Comparison of ENCODE assay signal across 28 cellular contexts in the genomic region with DNA sequence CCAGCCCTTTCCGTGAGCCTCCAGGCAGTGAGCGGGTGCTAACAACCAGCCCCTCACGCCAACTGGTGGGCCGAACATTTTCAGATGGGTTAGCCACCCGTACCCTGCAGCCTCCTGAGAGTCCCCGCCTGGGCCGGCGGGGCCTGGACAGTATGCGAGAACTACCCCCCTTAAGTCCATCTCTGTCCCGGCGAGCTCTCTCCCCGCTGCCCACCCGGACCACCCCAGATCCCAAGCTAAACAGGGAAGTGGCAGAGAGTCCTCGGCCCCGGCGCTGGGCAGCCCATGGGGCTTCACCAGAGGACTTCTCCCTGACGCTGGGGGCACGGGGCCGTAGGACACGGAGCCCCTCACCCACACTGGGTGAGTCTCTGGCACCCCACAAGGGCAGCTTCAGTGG. TPM values are rescaled to one million over a fixed set of nuclear protein-coding genes. Genes with fewer than 3 reads are reported as not detected.
"Had no signal": no experiment of that assay in that cellular context is flagged by ENCODE, and none has a peak within 500 bp of the region (broad histone marks: within the 10 kb centered on the region; RNA-seq: fewer than 3 reads in every experiment).

No MANE protein-coding gene starts in this region.

- H3K9ac ChIP-seq: parathyroid adenoma had no signal

- ATAC-seq: activated T-cell treated with anti-CD3 and anti-CD28 coated beads, Interleukin-2, amount 50 U/mL, for 4 hours; WTC11 had no signal

- DNase-seq: activated CD4-positive, alpha-beta T cell treated with anti-CD3 and anti-CD28 coated beads, Interleukin-2, amount 50 U/mL, for 4 hours; activated CD8-positive, alpha-beta memory T cell treated with anti-CD3 and anti-CD28 coated beads for 24 hours; activated CD8-positive, alpha-beta memory T cell treated with anti-CD3 and anti-CD28 coated beads, Interleukin-2, amount 50 U/mL, for 48 hours; activated naive CD4-positive, alpha-beta T cell; activated T-cell treated with anti-CD3 and anti-CD28 coated beads, Interleukin-2, amount 50 U/mL, for 4 hours; effector CD8-positive, alpha-beta T cell; erythroblast; foreskin fibroblast; immature natural killer cell; nephron progenitor cell; sigmoid colon; stimulated activated CD4-positive, alpha-beta T cell treated with anti-CD3 and anti-CD28 coated beads, Interleukin-4, amount 100 ng/mL, for 1 hour; stimulated activated naive CD4-positive, alpha-beta T cell treated with Interleukin-2 at 50 U/mL for 16 hours; T-helper 9 cell had no signal

- H3K4me3 ChIP-seq: hepatocyte, sigmoid colon, tibial nerve had no signal

- H3K27me3 ChIP-seq: hepatocyte, sigmoid colon, tibial nerve had no signal

- H3K9me3 ChIP-seq: sigmoid colon, tibial nerve had no signal

- H2AFZ ChIP-seq: hepatocyte, parathyroid adenoma had no signal

- H3K27ac ChIP-seq: hepatocyte, parathyroid adenoma had no signal

- H3K4me1 ChIP-seq: parathyroid adenoma had no signal

- H3K4me2 ChIP-seq: hepatocyte had no signal

RNA-seq across cellular contexts. Expression of gene TREH, which starts 51.4 kb away (rescaled TPM):
- total RNA-seq: activated T-cell treated with anti-CD3 and anti-CD28 coated beads, Interleukin-2, amount 50 U/mL, for 4 hours; activated T-helper 2 cell treated with anti-CD3 and anti-CD28 coated beads, Interferon-gamma antibody, Interleukin-2, Interleukin-4, amounts not matched to agents 10 μg/mL and 5 μg/mL and 100 μg/mL, durations not matched to agents 14 hours and 24 hours and 36 hours; chondrocyte; fibroblast of lung; glomerular endothelial cell; kidney epithelial cell; mononuclear cell; myocyte; sigmoid colon; subcutaneous adipose tissue; T-helper 1 cell treated with Interleukin-12 subunit alpha and Interleukin-12 subunit beta and Interleukin-4 antibody, amounts not matched to agents 30 ng/mL and 1 ng/mL, for 36 hours; tibial nerve; urinary bladder; WTC11 had no signal
- polyA plus RNA-seq: fibroblast of lung, immature natural killer cell had no signal
